In genomic region chr15:38482572-38482971, GRCh38 we compare ENCODE assay signal across 29 cellular contexts. TPM values are rescaled to one million over a fixed set of nuclear protein-coding genes. Genes with fewer than 3 reads are reported as not detected.
DNase-seq lines count a peak whose midpoint lies in the region; ATAC-seq and TF ChIP-seq lines count a peak whose summit lies in the region.
"Had no signal": no experiment of that assay in that cellular context is flagged by ENCODE, and none has a peak within 500 bp of the region (broad histone marks: within the 10 kb centered on the region; RNA-seq: fewer than 3 reads in every experiment).

No MANE protein-coding gene starts in this region.

- CTCF ChIA-PET in CD8-positive, alpha-beta memory T cell (lab: Charles Lee) = interaction anchor here (1.2 to 1.6 kb wide), 4 partner anchors 81 to 217 kb away, joined by 3 to 6 read pairs (median 5); partner anchors contain the start of gene RASGRP1

- TF ChIP-seq POLR2A in uterus (IDR thresholded peaks at IDR 0.05) = no peak

- DNase-seq in activated T-cell treated with anti-CD3 and anti-CD28 coated beads, Interleukin-2, amount 50 U/mL, for 24 hours = no peak
- DNase-seq in activated T-cell treated with anti-CD3 and anti-CD28 coated beads for 4 hours (no peak), natural killer cell (no peak), uterus (no peak), NCI-H187 (lab: John Stamatoyannopoulos, UW) (no peak)
- no peak for DNase-seq in CD8-positive, alpha-beta memory T cell
- DNase-seq in activated T-helper 2 cell treated with anti-CD3 and anti-CD28 coated beads, Interferon-gamma antibody, Interleukin-2, Interleukin-4, amounts not matched to agents 10 μg/mL and 5 μg/mL and 100 μg/mL, durations not matched to agents 14 hours and 24 hours and 36 hours (ENCODE audit: low spot score) = no peak
- no peak for DNase-seq in activated CD4-positive, CD25-positive, alpha-beta regulatory T cell (lab: John Stamatoyannopoulos, UW)
- DNase-seq: anterior cingulate cortex; DMS153; foreskin melanocyte; heart left ventricle; left ventricle myocardium superior; NCI-H1417; NCI-H2029 treated with DMSO at 0.1 percent for 48 hours; NCI-H226; right cardiac atrium; SK-N-SH; spleen; stimulated activated CD4-positive, alpha-beta T cell treated with anti-CD3 and anti-CD28 coated beads, Interleukin-2, amount 100 ng/mL, for 24 hours; T-helper 9 cell; thyroid gland; WERI-Rb-1 had no signal

- peaks cover 34% of the 10 kb centered on the region for H3K4me1 ChIP-seq in CD8-positive, alpha-beta memory T cell (ENCODE audit: insufficient read depth, low read length)
- H3K4me1 ChIP-seq in uterus = no peaks in the 10 kb centered on the region
- H3K4me1 ChIP-seq: breast epithelium, HAP-1, thyroid gland, vagina had no signal

- TF ChIP-seq CTCF in natural killer cell (IDR thresholded peaks at IDR 0.05) = no peak
- TF ChIP-seq CTCF in uterus (IDR thresholded peaks at IDR 0.05) = no peak

- H3K9me3 Mint-ChIP-seq in activated T-cell treated with anti-CD3 and anti-CD28 coated beads, Interleukin-2, amount 50 U/mL, for 24 hours = no peaks in the 10 kb centered on the region
- no peaks in the 10 kb centered on the region for H3K9me3 Mint-ChIP-seq in CD8-positive, alpha-beta memory T cell
- no peaks in the 10 kb centered on the region for H3K9me3 Mint-ChIP-seq in activated T-helper 2 cell treated with anti-CD3 and anti-CD28 coated beads, Interferon-gamma antibody, Interleukin-2, Interleukin-4, amounts not matched to agents 10 μg/mL and 5 μg/mL and 100 μg/mL, durations not matched to agents 14 hours and 24 hours and 36 hours
- no peaks in the 10 kb centered on the region for H3K9me3 Mint-ChIP-seq in natural killer cell

- H3K4me1 Mint-ChIP-seq in activated T-cell treated with anti-CD3 and anti-CD28 coated beads, Interleukin-2, amount 50 U/mL, for 24 hours (ENCODE audit: low read depth) = peaks cover 52% of the 10 kb centered on the region
- H3K4me1 Mint-ChIP-seq in CD8-positive, alpha-beta memory T cell = peaks cover 40 to 57% (median 48%) of the 10 kb centered on the region in 3 donors
- peaks cover 23% of the 10 kb centered on the region for H3K4me1 Mint-ChIP-seq in activated T-helper 2 cell treated with anti-CD3 and anti-CD28 coated beads, Interferon-gamma antibody, Interleukin-2, Interleukin-4, amounts not matched to agents 10 μg/mL and 5 μg/mL and 100 μg/mL, durations not matched to agents 14 hours and 24 hours and 36 hours (ENCODE audit: low read depth)
- H3K4me1 Mint-ChIP-seq in natural killer cell = peaks cover 17 to 19% of the 10 kb centered on the region in 2 donors

- peak in 1 of 3 donors; percentile 38 for ATAC-seq in natural killer cell
- ATAC-seq: heart left ventricle, left ventricle myocardium superior, right cardiac atrium, Right ventricle myocardium inferior had no signal

- H3K36me3 Mint-ChIP-seq in activated T-cell treated with anti-CD3 and anti-CD28 coated beads, Interleukin-2, amount 50 U/mL, for 24 hours (ENCODE audit: low read depth) = peaks cover 73% of the 10 kb centered on the region
- peaks cover 0 to 40% (median 6%) of the 10 kb centered on the region in 3 donors for H3K36me3 Mint-ChIP-seq in CD8-positive, alpha-beta memory T cell
- H3K36me3 Mint-ChIP-seq in activated T-helper 2 cell treated with anti-CD3 and anti-CD28 coated beads, Interferon-gamma antibody, Interleukin-2, Interleukin-4, amounts not matched to agents 10 μg/mL and 5 μg/mL and 100 μg/mL, durations not matched to agents 14 hours and 24 hours and 36 hours (ENCODE audit: low read depth) = peaks cover 51% of the 10 kb centered on the region
- no peaks in the 10 kb centered on the region for H3K36me3 Mint-ChIP-seq in natural killer cell

- POLR2A ChIA-PET in CD8-positive, alpha-beta memory T cell (lab: Charles Lee) = interaction anchor here (0.8 kb wide), 1 partner anchor 206 kb away, joined by 3 read pairs; no protein-coding TSS in a partner anchor

- peaks cover 7% of the 10 kb centered on the region for H3K36me3 ChIP-seq in CD8-positive, alpha-beta memory T cell (ENCODE audit: insufficient read depth, low read length)
- H3K36me3 ChIP-seq in uterus = no peaks in the 10 kb centered on the region
- H3K36me3 ChIP-seq: breast epithelium had no signal

- no peak overlapping the region for H3K4me3 Mint-ChIP-seq in activated T-cell treated with anti-CD3 and anti-CD28 coated beads, Interleukin-2, amount 50 U/mL, for 24 hours
- peak overlapping the region in 1 of 7 donors; percentile 33 for H3K4me3 Mint-ChIP-seq in CD8-positive, alpha-beta memory T cell
- no peak overlapping the region for H3K4me3 Mint-ChIP-seq in activated T-helper 2 cell treated with anti-CD3 and anti-CD28 coated beads, Interferon-gamma antibody, Interleukin-2, Interleukin-4, amounts not matched to agents 10 μg/mL and 5 μg/mL and 100 μg/mL, durations not matched to agents 14 hours and 24 hours and 36 hours (ENCODE audit: low read depth)
- no peak overlapping the region for H3K4me3 Mint-ChIP-seq in natural killer cell

- peak overlapping the region; percentile 50 for H3K27ac Mint-ChIP-seq in activated T-cell treated with anti-CD3 and anti-CD28 coated beads, Interleukin-2, amount 50 U/mL, for 24 hours
- peak overlapping the region; percentile 9 to 92 (median 67) for H3K27ac Mint-ChIP-seq in CD8-positive, alpha-beta memory T cell
- H3K27ac Mint-ChIP-seq in activated T-helper 2 cell treated with anti-CD3 and anti-CD28 coated beads, Interferon-gamma antibody, Interleukin-2, Interleukin-4, amounts not matched to agents 10 μg/mL and 5 μg/mL and 100 μg/mL, durations not matched to agents 14 hours and 24 hours and 36 hours = peak overlapping the region; percentile 53
- peak overlapping the region; percentile 57 to 80 for H3K27ac Mint-ChIP-seq in natural killer cell

- no peak overlapping the region for H3K4me3 ChIP-seq in CD8-positive, alpha-beta memory T cell (ENCODE audit: low read length)
- H3K4me3 ChIP-seq in uterus = no peak overlapping the region
- H3K4me3 ChIP-seq: breast epithelium, HAP-1, heart left ventricle, spleen, thyroid gland, vagina had no signal

- no peak overlapping the region for H3K27ac ChIP-seq in CD8-positive, alpha-beta memory T cell (ENCODE audit: low read depth, low read length)
- H3K27ac ChIP-seq in uterus = no peak overlapping the region
- H3K27ac ChIP-seq: breast epithelium, heart left ventricle, HL-60, KMS-11, spleen, thyroid gland, vagina, WERI-Rb-1 had no signal

- H3K9me3 ChIP-seq in CD8-positive, alpha-beta memory T cell (ENCODE audit: low read length) = no peaks in the 10 kb centered on the region
- H3K9me3 ChIP-seq in uterus = no peaks in the 10 kb centered on the region
- H3K9me3 ChIP-seq: breast epithelium, HAP-1, heart left ventricle, SK-N-SH, spleen, thyroid gland, vagina had no signal

- H3K27me3 ChIP-seq in CD8-positive, alpha-beta memory T cell (ENCODE audit: insufficient read depth, low read length, poor library complexity, severe bottlenecking) = no peaks in the 10 kb centered on the region
- no peaks in the 10 kb centered on the region for H3K27me3 ChIP-seq in uterus
- H3K27me3 ChIP-seq: breast epithelium, heart left ventricle, spleen, thyroid gland, vagina had no signal

- no peaks in the 10 kb centered on the region for H3K27me3 Mint-ChIP-seq in activated T-cell treated with anti-CD3 and anti-CD28 coated beads, Interleukin-2, amount 50 U/mL, for 24 hours
- H3K27me3 Mint-ChIP-seq in CD8-positive, alpha-beta memory T cell = no peaks in the 10 kb centered on the region
- no peaks in the 10 kb centered on the region for H3K27me3 Mint-ChIP-seq in activated T-helper 2 cell treated with anti-CD3 and anti-CD28 coated beads, Interferon-gamma antibody, Interleukin-2, Interleukin-4, amounts not matched to agents 10 μg/mL and 5 μg/mL and 100 μg/mL, durations not matched to agents 14 hours and 24 hours and 36 hours (ENCODE audit: low read depth)
- no peaks in the 10 kb centered on the region for H3K27me3 Mint-ChIP-seq in natural killer cell (ENCODE audit: low read depth in 2 of 2)

- intact Hi-C loops in activated T-helper 2 cell treated with anti-CD3 and anti-CD28 coated beads, Interferon-gamma antibody, Interleukin-2, Interleukin-4, amounts not matched to agents 10 μg/mL and 5 μg/mL and 100 μg/mL, durations not matched to agents 14 hours and 24 hours and 36 hours (cut with micrococcal nuclease) = no loop called here
- intact Hi-C loops in natural killer cell (cut with micrococcal nuclease) (no loop called here), uterus (cut with DNase I; ENCODE audit: low total_unique reads) (no loop called here)

RNA-seq across cellular contexts. Expression of gene FAM98B, which starts 28.6 kb away (rescaled TPM):
- 10 to 100 TPM; 56.7 to 60.9 TPM for total RNA-seq in CD8-positive, alpha-beta memory T cell
- polyA plus RNA-seq in CD8-positive, alpha-beta memory T cell = 2.2 TPM
- 53.9 and 56.5 TPM in 2 replicates for total RNA-seq in activated T-helper 2 cell treated with anti-CD3 and anti-CD28 coated beads, Interferon-gamma antibody, Interleukin-2, Interleukin-4, amounts not matched to agents 10 μg/mL and 5 μg/mL and 100 μg/mL, durations not matched to agents 14 hours and 24 hours and 36 hours
- total RNA-seq in natural killer cell (10 to 100 TPM; 27.5 to 34.0 (median 29.0) TPM), uterus (10 to 100 TPM in 3 of 4 donors, 1 to 10 TPM in 1; 7.4 to 46.0 (median 33.2) TPM)
